In genomic region chr2:29165362-29166236, GRCh38 we compare ENCODE assay signal across 11 cellular contexts. TPM values are rescaled to one million over a fixed set of nuclear protein-coding genes. Genes with fewer than 3 reads are reported as not detected.
DNase-seq lines count a peak whose midpoint lies in the region; ATAC-seq and TF ChIP-seq lines count a peak whose summit lies in the region.
"Had no signal": no experiment of that assay in that cellular context is flagged by ENCODE, and none has a peak within 500 bp of the region (broad histone marks: within the 10 kb centered on the region; RNA-seq: fewer than 3 reads in every experiment).

No MANE protein-coding gene starts in this region.

- in situ Hi-C loops in GM13977 (cut with MboI; ENCODE audit: low pct_unique_long_range_greater_than_20kb, low sequenced_read_pairs, unreplicated experiment) = no loop called here

- no peak for TF ChIP-seq CTCF in GM13977 (IDR thresholded peaks at IDR 0.05; ENCODE audit: extremely low read depth, insufficient read depth, missing control alignments)

- peak; percentile 25 for ATAC-seq in esophagus mucosa

- DNase-seq in NCI-H1417 (lab: John Stamatoyannopoulos, UW) (peak in 2 of 3 experiments; percentile 13 to 60), NCI-H1417 treated with DMSO at 0.1 percent for 48 hours (lab: John Stamatoyannopoulos, UW) (no peak), OCI-M1 (lab: John Stamatoyannopoulos, UW) (peak; percentile 50), renal cortical epithelial cell (ENCODE audit: low read depth) (peak; percentile 68), GM13977 (ENCODE audit: low spot score) (no peak), superior temporal gyrus (ENCODE audit: extremely low spot score) (no peak), NCI-H1436 treated with DMSO at 0.1 percent for 48 hours (lab: John Stamatoyannopoulos, UW) (no peak)
- DNase-seq: activated CD4-positive, alpha-beta memory T cell treated with anti-CD3 and anti-CD28 coated beads for 36 hours; islet precursor cell; stomach had no signal

RNA-seq across cellular contexts. Expression of gene CLIP4, which starts 50.4 kb away (rescaled TPM):
- 35.1 TPM for total RNA-seq in esophagus mucosa
- 63.9 and 72.1 TPM in 2 replicates for total RNA-seq in renal cortical epithelial cell

Comparison
In these comparisons a context has a peak if more than half of its experiments do, and no peak if none do; other contexts are left out.
1. DNase-seq: peak in NCI-H1417 (2 of 3), OCI-M1 (single experiment) and renal cortical epithelial cell (single experiment); none in NCI-H1417 treated with DMSO at 0.1 percent for 48 hours (single experiment), GM13977 (single experiment), superior temporal gyrus (single experiment) and NCI-H1436 treated with DMSO at 0.1 percent for 48 hours (single experiment).